ENCODE assay signal across 1 cellular context in the genomic region with DNA sequence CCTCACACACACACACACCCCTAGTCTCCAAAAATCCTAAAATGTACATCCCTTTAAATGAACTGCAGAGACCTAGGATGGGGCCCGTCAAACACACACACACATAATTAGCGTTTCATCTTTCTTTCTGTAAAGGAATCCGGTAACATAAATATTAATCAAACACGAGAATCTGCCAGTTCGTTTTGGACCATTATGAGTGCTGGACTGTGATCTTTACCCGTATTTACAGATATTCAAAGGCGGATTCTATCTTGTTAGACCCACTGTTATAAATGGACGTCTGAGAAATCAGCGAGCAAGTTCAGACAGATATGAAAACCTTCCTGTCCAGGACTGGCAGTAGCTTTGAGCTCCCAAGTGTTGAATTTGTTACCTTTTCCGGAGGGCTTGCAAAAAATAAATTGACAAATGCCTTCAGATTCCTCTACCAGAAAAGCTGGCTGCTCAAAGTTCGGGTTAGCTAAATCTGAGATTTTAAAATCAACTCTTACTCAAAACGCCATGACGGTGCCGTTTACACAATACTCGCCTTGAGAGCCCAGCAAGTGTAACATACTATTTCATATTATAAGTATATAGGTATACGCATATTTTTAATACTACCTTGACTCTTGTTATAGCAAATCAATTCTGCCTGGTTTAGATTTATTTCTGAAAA.
TF ChIP-seq lines count a peak whose summit lies in the region.

No MANE protein-coding gene starts in this region.

TF ChIP-seq in H1, 55 proteins besides CTCF, POLR2A, EP300 and RAD21:
- TF ChIP-seq SRF (IDR thresholded peaks at IDR 0.05; ENCODE audit: low read depth, low read length) (no peak), PHF8 (conservative IDR thresholded peaks at IDR 0.05; ENCODE audit: low read depth, low read length) (no peak)
